10 cellular contexts compared by ENCODE assay signal in genomic region chr3:195556390-195556789, GRCh38. TPM values are rescaled to one million over a fixed set of nuclear protein-coding genes. Genes with fewer than 3 reads are reported as not detected.
A peak's percentile ranks its signal among the peaks of the same experiment; 100 is the strongest.
DNase-seq lines count a peak whose midpoint lies in the region; ATAC-seq and TF ChIP-seq lines count a peak whose summit lies in the region.
"Had no signal": no experiment of that assay in that cellular context is flagged by ENCODE, and none has a peak within 500 bp of the region (broad histone marks: within the 10 kb centered on the region; RNA-seq: fewer than 3 reads in every experiment).

No MANE protein-coding gene starts in this region.

- ATAC-seq in activated naive CD8-positive, alpha-beta T cell treated with anti-CD3 and anti-CD28 coated beads, Interleukin-2, amount 50 U/mL, for 24 hours: no peak
- ATAC-seq in stimulated activated effector memory CD8-positive, alpha-beta T cell treated with anti-CD3 and anti-CD28 coated beads, Interleukin-12 subunit alpha, Interleukin-12 subunit beta, amount 100 ng/mL, for 72 hours: peak; percentile 40

- peak overlapping the region; percentile 56 for H3K27ac Mint-ChIP-seq in activated naive CD8-positive, alpha-beta T cell
- no peak overlapping the region for H3K27ac Mint-ChIP-seq in activated naive CD8-positive, alpha-beta T cell treated with anti-CD3 and anti-CD28 coated beads, Interleukin-2, amount 50 U/mL, for 24 hours
- H3K27ac Mint-ChIP-seq in endothelial cell (ENCODE audit: unreplicated experiment): no peak overlapping the region
- H3K27ac Mint-ChIP-seq in stimulated activated effector memory CD8-positive, alpha-beta T cell treated with anti-CD3 and anti-CD28 coated beads, Interleukin-12 subunit alpha, Interleukin-12 subunit beta, amount 100 ng/mL, for 72 hours: no peak overlapping the region

- no peak overlapping the region for H3K4me3 Mint-ChIP-seq in activated naive CD8-positive, alpha-beta T cell
- no peak overlapping the region for H3K4me3 Mint-ChIP-seq in activated naive CD8-positive, alpha-beta T cell treated with anti-CD3 and anti-CD28 coated beads, Interleukin-2, amount 50 U/mL, for 24 hours
- H3K4me3 Mint-ChIP-seq in endothelial cell (ENCODE audit: unreplicated experiment): no peak overlapping the region
- H3K4me3 Mint-ChIP-seq in stimulated activated effector memory CD8-positive, alpha-beta T cell treated with anti-CD3 and anti-CD28 coated beads, Interleukin-12 subunit alpha, Interleukin-12 subunit beta, amount 100 ng/mL, for 72 hours: no peak overlapping the region

- peaks cover 52% of the 10 kb centered on the region for H3K4me1 Mint-ChIP-seq in activated naive CD8-positive, alpha-beta T cell (ENCODE audit: low read depth)
- H3K4me1 Mint-ChIP-seq in activated naive CD8-positive, alpha-beta T cell treated with anti-CD3 and anti-CD28 coated beads, Interleukin-2, amount 50 U/mL, for 24 hours: peaks cover 44% of the 10 kb centered on the region
- H3K4me1 Mint-ChIP-seq in endothelial cell (ENCODE audit: unreplicated experiment): no peaks in the 10 kb centered on the region
- peaks cover 36% of the 10 kb centered on the region for H3K4me1 Mint-ChIP-seq in stimulated activated effector memory CD8-positive, alpha-beta T cell treated with anti-CD3 and anti-CD28 coated beads, Interleukin-12 subunit alpha, Interleukin-12 subunit beta, amount 100 ng/mL, for 72 hours

- H3K9me3 Mint-ChIP-seq in activated naive CD8-positive, alpha-beta T cell (ENCODE audit: low read depth): no peaks in the 10 kb centered on the region
- no peaks in the 10 kb centered on the region for H3K9me3 Mint-ChIP-seq in activated naive CD8-positive, alpha-beta T cell treated with anti-CD3 and anti-CD28 coated beads, Interleukin-2, amount 50 U/mL, for 24 hours
- H3K9me3 Mint-ChIP-seq in endothelial cell (ENCODE audit: unreplicated experiment): no peaks in the 10 kb centered on the region
- H3K9me3 Mint-ChIP-seq in stimulated activated effector memory CD8-positive, alpha-beta T cell treated with anti-CD3 and anti-CD28 coated beads, Interleukin-12 subunit alpha, Interleukin-12 subunit beta, amount 100 ng/mL, for 72 hours: no peaks in the 10 kb centered on the region

- DNase-seq in activated naive CD8-positive, alpha-beta T cell treated with anti-CD3 and anti-CD28 coated beads, Interleukin-2, amount 50 U/mL, for 24 hours: no peak
- DNase-seq in NCI-H748 (lab: John Stamatoyannopoulos, UW; ENCODE audit: unreplicated experiment) (peak; percentile 61), endothelial cell (ENCODE audit: low spot score) (peak; percentile 32), NCI-H1436 treated with DMSO at 0.1 percent for 48 hours (lab: John Stamatoyannopoulos, UW) (no peak), NCI-H82 (lab: John Stamatoyannopoulos, UW) (no peak), SHP77 treated with DMSO at 0.1 percent for 48 hours (lab: John Stamatoyannopoulos, UW) (no peak)
- no peak for DNase-seq in stimulated activated effector memory CD8-positive, alpha-beta T cell treated with anti-CD3 and anti-CD28 coated beads, Interleukin-12 subunit alpha, Interleukin-12 subunit beta, amount 100 ng/mL, for 72 hours (ENCODE audit: low spot score in 2 of 2)
- DNase-seq: activated CD8-positive, alpha-beta memory T cell treated with anti-CD3 and anti-CD28 coated beads, Interleukin-2, amount 50 U/mL, for 4 hours had no signal

- TF ChIP-seq CTCF in endothelial cell (IDR thresholded peaks at IDR 0.05; ENCODE audit: unreplicated experiment): no peak

- no peaks in the 10 kb centered on the region for H3K36me3 Mint-ChIP-seq in activated naive CD8-positive, alpha-beta T cell
- no peaks in the 10 kb centered on the region for H3K36me3 Mint-ChIP-seq in activated naive CD8-positive, alpha-beta T cell treated with anti-CD3 and anti-CD28 coated beads, Interleukin-2, amount 50 U/mL, for 24 hours (ENCODE audit: low read depth)
- no peaks in the 10 kb centered on the region for H3K36me3 Mint-ChIP-seq in endothelial cell (ENCODE audit: low read depth, unreplicated experiment)
- no peaks in the 10 kb centered on the region for H3K36me3 Mint-ChIP-seq in stimulated activated effector memory CD8-positive, alpha-beta T cell treated with anti-CD3 and anti-CD28 coated beads, Interleukin-12 subunit alpha, Interleukin-12 subunit beta, amount 100 ng/mL, for 72 hours

- no peaks in the 10 kb centered on the region for H3K27me3 Mint-ChIP-seq in activated naive CD8-positive, alpha-beta T cell
- H3K27me3 Mint-ChIP-seq in activated naive CD8-positive, alpha-beta T cell treated with anti-CD3 and anti-CD28 coated beads, Interleukin-2, amount 50 U/mL, for 24 hours: no peaks in the 10 kb centered on the region
- peaks cover 5% of the 10 kb centered on the region for H3K27me3 Mint-ChIP-seq in endothelial cell (ENCODE audit: unreplicated experiment)

RNA-seq across cellular contexts. Expression of gene PPP1R2, which starts 13.3 kb away (rescaled TPM):
- 29.7 TPM for total RNA-seq in endothelial cell (ENCODE audit: unreplicated experiment)

RNA-seq across cellular contexts. Expression of gene APOD, which starts 27.4 kb away (rescaled TPM):
- 5.0 TPM for total RNA-seq in endothelial cell (ENCODE audit: unreplicated experiment)
- total RNA-seq: Daoy had no signal

Comparison
In these comparisons a context has a peak if more than half of its experiments do, and no peak if none do; other contexts are left out.
1. DNase-seq: peak in NCI-H748 (single experiment) and endothelial cell (single experiment); none in activated naive CD8-positive, alpha-beta T cell treated with anti-CD3 and anti-CD28 coated beads, Interleukin-2, amount 50 U/mL, for 24 hours (single experiment), stimulated activated effector memory CD8-positive, alpha-beta T cell treated with anti-CD3 and anti-CD28 coated beads, Interleukin-12 subunit alpha, Interleukin-12 subunit beta, amount 100 ng/mL, for 72 hours (0 of 2), NCI-H1436 treated with DMSO at 0.1 percent for 48 hours (single experiment), NCI-H82 (single experiment) and SHP77 treated with DMSO at 0.1 percent for 48 hours (single experiment).